13 cellular contexts compared by ENCODE assay signal in genomic region chr11:79482800-79483199, GRCh38. TPM values are rescaled to one million over a fixed set of nuclear protein-coding genes. Genes with fewer than 3 reads are reported as not detected.
DNase-seq lines count a peak whose midpoint lies in the region; ATAC-seq, FAIRE-seq and TF ChIP-seq lines count a peak whose summit lies in the region.
"Had no signal": no experiment of that assay in that cellular context is flagged by ENCODE, and none has a peak within 500 bp of the region (broad histone marks: within the 10 kb centered on the region; RNA-seq: fewer than 3 reads in every experiment).

No MANE protein-coding gene starts in this region.

- POLR2A ChIA-PET in A673 (lab: Charles Lee; ENCODE audit: low non-redundant PET), result no interaction called here

- H3K36me3 Mint-ChIP-seq in activated T-helper 1 cell treated with anti-CD3 and anti-CD28 coated beads, Interleukin-12 subunit alpha, Interleukin-12 subunit beta, Interleukin-2, Interleukin-4 antibody, amounts not matched to agents 30 ng/mL and 10 ng/mL and 1 ng/mL, durations not matched to agents 14 hours and 24 hours and 36 hours (ENCODE audit: low read depth), result no peaks in the 10 kb centered on the region
- H3K36me3 Mint-ChIP-seq: activated naive CD8-positive, alpha-beta T cell had no signal

- no peaks in the 10 kb centered on the region for H3K4me1 ChIP-seq in A673 (ENCODE audit: insufficient read depth, low read length, poor library complexity, severe bottlenecking)
- H3K4me1 ChIP-seq: Caco-2 had no signal

- no peaks in the 10 kb centered on the region for H3K9me3 ChIP-seq in A673 (ENCODE audit: low read depth, low read length, poor library complexity, severe bottlenecking)
- H3K9me3 ChIP-seq: Caco-2 had no signal

- H3K4me3 Mint-ChIP-seq in activated T-helper 1 cell treated with anti-CD3 and anti-CD28 coated beads, Interleukin-12 subunit alpha, Interleukin-12 subunit beta, Interleukin-2, Interleukin-4 antibody, amounts not matched to agents 30 ng/mL and 10 ng/mL and 1 ng/mL, durations not matched to agents 14 hours and 24 hours and 36 hours, result no peak overlapping the region
- H3K4me3 Mint-ChIP-seq: activated naive CD8-positive, alpha-beta T cell had no signal

- peak; percentile 84 for FAIRE-seq in GM18507 (lab: Jason Lieb, UNC)
- FAIRE-seq: islet of Langerhans, TTC549 had no signal

- no peak overlapping the region for H3K27ac ChIP-seq in A673 (ENCODE audit: low read depth, low read length, poor library complexity, severe bottlenecking)

- H3K4me1 Mint-ChIP-seq in activated T-helper 1 cell treated with anti-CD3 and anti-CD28 coated beads, Interleukin-12 subunit alpha, Interleukin-12 subunit beta, Interleukin-2, Interleukin-4 antibody, amounts not matched to agents 30 ng/mL and 10 ng/mL and 1 ng/mL, durations not matched to agents 14 hours and 24 hours and 36 hours (ENCODE audit: low read depth), result peaks cover 8% of the 10 kb centered on the region

- TF ChIP-seq CTCF in A673 (conservative IDR thresholded peaks at IDR 0.05; ENCODE audit: low read depth, low read length), result no peak

- DNase-seq in GM18507 (ENCODE audit: extremely low spot score, insufficient read length, low read depth) (peak; percentile 51), OCI-M1 (lab: John Stamatoyannopoulos, UW) (peak; percentile 56), Right ventricle myocardium superior (no peak), NCI-H524 (lab: John Stamatoyannopoulos, UW) (no peak), A673 (ENCODE audit: low spot score) (no peak)
- DNase-seq in activated T-helper 1 cell treated with anti-CD3 and anti-CD28 coated beads, Interleukin-12 subunit alpha, Interleukin-12 subunit beta, Interleukin-2, Interleukin-4 antibody, amounts not matched to agents 30 ng/mL and 10 ng/mL and 1 ng/mL, durations not matched to agents 14 hours and 24 hours and 36 hours (ENCODE audit: low spot score), result no peak
- DNase-seq: Caco-2, NCI-H446 had no signal

- peak; percentile 85 for ATAC-seq in GM21423 (IDR thresholded peaks at IDR 0.05; ENCODE audit: unreplicated experiment)
- ATAC-seq in HG03135 (IDR thresholded peaks at IDR 0.05; ENCODE audit: unreplicated experiment), result peak; percentile 87
- no peak for ATAC-seq in Right ventricle myocardium superior (ENCODE audit: poor library complexity)

- no peak overlapping the region for H3K4me3 ChIP-seq in A673 (ENCODE audit: low read depth, low read length, poor library complexity, severe bottlenecking)

- H3K36me3 ChIP-seq in A673 (ENCODE audit: insufficient read depth, low read length, poor library complexity, severe bottlenecking), result no peaks in the 10 kb centered on the region

- no peaks in the 10 kb centered on the region for H3K27me3 ChIP-seq in A673 (replicated peaks; ENCODE audit: insufficient read depth, low read depth, low read length, poor library complexity)

- peaks cover 2% of the 10 kb centered on the region for H3K27me3 Mint-ChIP-seq in activated T-helper 1 cell treated with anti-CD3 and anti-CD28 coated beads, Interleukin-12 subunit alpha, Interleukin-12 subunit beta, Interleukin-2, Interleukin-4 antibody, amounts not matched to agents 30 ng/mL and 10 ng/mL and 1 ng/mL, durations not matched to agents 14 hours and 24 hours and 36 hours (ENCODE audit: insufficient read depth)
- H3K27me3 Mint-ChIP-seq: activated naive CD8-positive, alpha-beta T cell had no signal

- CTCF ChIA-PET in A673 (lab: Charles Lee), result no interaction called here

- H3K27ac Mint-ChIP-seq in activated T-helper 1 cell treated with anti-CD3 and anti-CD28 coated beads, Interleukin-12 subunit alpha, Interleukin-12 subunit beta, Interleukin-2, Interleukin-4 antibody, amounts not matched to agents 30 ng/mL and 10 ng/mL and 1 ng/mL, durations not matched to agents 14 hours and 24 hours and 36 hours, result no peak overlapping the region
- H3K27ac Mint-ChIP-seq: activated naive CD8-positive, alpha-beta T cell had no signal

- no TSS peak for BruUV-seq in A673 (replicated peaks; lab: Mats Ljungman, UMichigan)

- intact Hi-C loops in Right ventricle myocardium superior (cut with DNase I), result no loop called here
- intact Hi-C loops in activated T-helper 1 cell treated with anti-CD3 and anti-CD28 coated beads, Interleukin-12 subunit alpha, Interleukin-12 subunit beta, Interleukin-2, Interleukin-4 antibody, amounts not matched to agents 30 ng/mL and 10 ng/mL and 1 ng/mL, durations not matched to agents 14 hours and 24 hours and 36 hours (cut with micrococcal nuclease), result no loop called here
- intact Hi-C loops in A673 (cut with micrococcal nuclease; ENCODE audit: unreplicated experiment), result no loop called here

- H3K9me3 Mint-ChIP-seq in activated T-helper 1 cell treated with anti-CD3 and anti-CD28 coated beads, Interleukin-12 subunit alpha, Interleukin-12 subunit beta, Interleukin-2, Interleukin-4 antibody, amounts not matched to agents 30 ng/mL and 10 ng/mL and 1 ng/mL, durations not matched to agents 14 hours and 24 hours and 36 hours, result no peaks in the 10 kb centered on the region

RNA-seq across cellular contexts. Expression of gene TENM4, which starts 42.0 kb away (rescaled TPM):
- total RNA-seq in Right ventricle myocardium superior (0.81 TPM), A673 (2021) (0.11 and 0.68 TPM in 2 replicates)
- 0.03 TPM in 1 of 2 replicates, not detected in the other for total RNA-seq in activated T-helper 1 cell treated with anti-CD3 and anti-CD28 coated beads, Interleukin-12 subunit alpha, Interleukin-12 subunit beta, Interleukin-2, Interleukin-4 antibody, amounts not matched to agents 30 ng/mL and 10 ng/mL and 1 ng/mL, durations not matched to agents 14 hours and 24 hours and 36 hours

Comparison
In these comparisons a context has a peak if more than half of its experiments do, and no peak if none do; other contexts are left out.
1. DNase-seq: peak in GM18507 (single experiment) and OCI-M1 (single experiment); none in Right ventricle myocardium superior (single experiment), activated T-helper 1 cell treated with anti-CD3 and anti-CD28 coated beads, Interleukin-12 subunit alpha, Interleukin-12 subunit beta, Interleukin-2, Interleukin-4 antibody, amounts not matched to agents 30 ng/mL and 10 ng/mL and 1 ng/mL, durations not matched to agents 14 hours and 24 hours and 36 hours (single experiment), NCI-H524 (0 of 2) and A673 (single experiment).